In genomic region chr4:30454504-30454903, GRCh38 we compare ENCODE assay signal across 39 cellular contexts.
"Had no signal": no experiment of that assay in that cellular context is flagged by ENCODE, and none has a peak within 500 bp of the region (broad histone marks: within the 10 kb centered on the region; RNA-seq: fewer than 3 reads in every experiment).

No MANE protein-coding gene starts in this region.

- H3K27me3 ChIP-seq: adrenal gland, body of pancreas, brain microvascular endothelial cell, breast epithelium, cardiac muscle cell had no signal

- H3K27ac Mint-ChIP-seq: activated B cell treated with CpG ODN at 0.5 μM for 24 hours; activated CD4-positive, alpha-beta memory T cell treated with anti-CD3 and anti-CD28 coated beads for 36 hours; activated CD4-positive, alpha-beta T cell treated with anti-CD3 and anti-CD28 coated beads, Interleukin-2, amount 10 ng/mL, durations not matched to agents 24 days and 14 days; activated CD8-positive, alpha-beta T cell treated with anti-CD3 and anti-CD28 coated beads for 36 hours; activated naive CD4-positive, alpha-beta T cell treated with anti-CD3 and anti-CD28 coated beads for 36 hours; activated naive CD4-positive, alpha-beta T cell treated with anti-CD3 and anti-CD28 coated beads, Interleukin-2, amount 50 U/mL, for 72 hours; activated naive CD8-positive, alpha-beta T cell treated with anti-CD3 and anti-CD28 coated beads for 36 hours; activated T-cell treated with anti-CD3 and anti-CD28 coated beads, Interleukin-2, amount 50 U/mL, for 72 hours; activated T-helper 1 cell treated with anti-CD3 and anti-CD28 coated beads, Interleukin-12 subunit alpha, Interleukin-12 subunit beta, Interleukin-2, Interleukin-4 antibody, amounts not matched to agents 30 ng/mL and 10 ng/mL and 1 ng/mL, durations not matched to agents 14 hours and 24 hours and 36 hours; activated T-helper 17 cell treated with anti-CD3 and anti-CD28 coated beads, Interleukin-2, amount 50 U/mL, for 72 hours; T-helper 1 cell treated with Interleukin-12 subunit alpha and Interleukin-12 subunit beta and Interleukin-4 antibody, amounts not matched to agents 30 μg/mL and 1 μg/mL, for 36 hours; T-helper 2 cell treated with Interferon-gamma antibody and Interleukin-4, amounts not matched to agents 5 μg/mL and 100 μg/mL, for 36 hours had no signal

- H3K36me3 ChIP-seq: adrenal gland, brain microvascular endothelial cell, breast epithelium, cardiac muscle cell had no signal

- H3K4me3 Mint-ChIP-seq: activated B cell treated with CpG ODN at 0.5 μM for 24 hours; activated CD4-positive, alpha-beta memory T cell treated with anti-CD3 and anti-CD28 coated beads for 36 hours; activated CD4-positive, alpha-beta T cell treated with anti-CD3 and anti-CD28 coated beads, Interleukin-2, amount 10 ng/mL, durations not matched to agents 24 days and 14 days; activated CD8-positive, alpha-beta T cell treated with anti-CD3 and anti-CD28 coated beads for 36 hours; activated naive CD4-positive, alpha-beta T cell treated with anti-CD3 and anti-CD28 coated beads for 36 hours; activated naive CD8-positive, alpha-beta T cell treated with anti-CD3 and anti-CD28 coated beads for 36 hours; activated T-cell treated with anti-CD3 and anti-CD28 coated beads, Interleukin-2, amount 50 U/mL, for 4 hours; activated T-cell treated with anti-CD3 and anti-CD28 coated beads, Interleukin-2, amount 50 U/mL, for 72 hours; activated T-helper 1 cell treated with anti-CD3 and anti-CD28 coated beads, Interleukin-12 subunit alpha, Interleukin-12 subunit beta, Interleukin-2, Interleukin-4 antibody, amounts not matched to agents 30 ng/mL and 10 ng/mL and 1 ng/mL, durations not matched to agents 14 hours and 24 hours and 36 hours; activated T-helper 17 cell treated with anti-CD3 and anti-CD28 coated beads, Interleukin-2, amount 50 U/mL, for 72 hours; central memory CD8-positive, alpha-beta T cell; T-helper 1 cell treated with Interleukin-12 subunit alpha and Interleukin-12 subunit beta and Interleukin-4 antibody, amounts not matched to agents 30 μg/mL and 1 μg/mL, for 36 hours; T-helper 2 cell treated with Interferon-gamma antibody and Interleukin-4, amounts not matched to agents 5 μg/mL and 100 μg/mL, for 36 hours had no signal

- H3K4me3 ChIP-seq: adrenal gland, body of pancreas, breast epithelium, cardiac muscle cell had no signal

- H3K36me3 Mint-ChIP-seq: activated CD4-positive, alpha-beta memory T cell treated with anti-CD3 and anti-CD28 coated beads for 36 hours; activated naive CD8-positive, alpha-beta T cell treated with anti-CD3 and anti-CD28 coated beads for 36 hours had no signal

- DNase-seq: activated B cell treated with CpG ODN at 0.5 μM for 24 hours; activated CD4-positive, alpha-beta memory T cell treated with anti-CD3 and anti-CD28 coated beads for 36 hours; activated CD4-positive, alpha-beta T cell treated with anti-CD3 and anti-CD28 coated beads for 4 hours; activated CD4-positive, alpha-beta T cell treated with anti-CD3 and anti-CD28 coated beads, Interleukin-2, amount 10 ng/mL, durations not matched to agents 24 days and 14 days; activated CD4-positive, alpha-beta T cell treated with anti-CD3 and anti-CD28 coated beads, Interleukin-2, amount 50 U/mL, for 1 hour; activated CD4-positive, alpha-beta T cell treated with anti-CD3 and anti-CD28 coated beads, Interleukin-2, amount 50 U/mL, for 4 hours; activated CD4-positive, CD25-positive, alpha-beta regulatory T cell treated with anti-CD3 and anti-CD28 coated beads, Interleukin-2, amount 50 U/mL, for 72 hours; activated CD8-positive, alpha-beta memory T cell treated with anti-CD3 and anti-CD28 coated beads, Interleukin-2, amount 50 U/mL, for 4 hours; activated CD8-positive, alpha-beta T cell treated with anti-CD3 and anti-CD28 coated beads for 36 hours; activated effector memory CD4-positive, alpha-beta T cell treated with anti-CD3 and anti-CD28 coated beads, Interleukin-2, amount 50 U/mL, for 16 hours; activated gamma-delta T cell treated with Interleukin-2 at 50 U/mL for 16 hours; activated naive CD4-positive, alpha-beta T cell; activated naive CD4-positive, alpha-beta T cell treated with anti-CD3 and anti-CD28 coated beads for 36 hours; activated naive CD4-positive, alpha-beta T cell treated with anti-CD3 and anti-CD28 coated beads, Interleukin-2, amount 50 U/mL, for 16 hours; activated naive CD8-positive, alpha-beta T cell treated with anti-CD3 and anti-CD28 coated beads for 36 hours; activated T-cell treated with anti-CD3 and anti-CD28 coated beads for 4 hours; activated T-cell treated with anti-CD3 and anti-CD28 coated beads, Interleukin-2, amount 50 U/mL, for 1 hour; activated T-cell treated with anti-CD3 and anti-CD28 coated beads, Interleukin-2, amount 50 U/mL, for 4 hours; activated T-cell treated with anti-CD3 and anti-CD28 coated beads, Interleukin-2, amount 50 U/mL, for 72 hours; adrenal gland; amniotic stem cell; aorta; body of pancreas; brain microvascular endothelial cell; caudate nucleus; cerebellar nuclear complex; T-helper 1 cell; T-helper 2 cell; T-helper 9 cell had no signal

- ATAC-seq: activated CD8-positive, alpha-beta T cell treated with anti-CD3 and anti-CD28 coated beads for 36 hours; activated naive CD4-positive, alpha-beta T cell treated with anti-CD3 and anti-CD28 coated beads, Interleukin-2, amount 50 U/mL, for 72 hours; activated T-cell treated with anti-CD3 and anti-CD28 coated beads, Interleukin-2, amount 50 U/mL, for 4 hours; activated T-cell treated with anti-CD3 and anti-CD28 coated beads, Interleukin-2, amount 50 U/mL, for 72 hours; activated T-helper 17 cell treated with anti-CD3 and anti-CD28 coated beads, Interleukin-2, amount 50 U/mL, for 72 hours; body of pancreas had no signal

- H3K27me3 Mint-ChIP-seq: activated B cell treated with CpG ODN at 0.5 μM for 24 hours; activated CD4-positive, alpha-beta memory T cell treated with anti-CD3 and anti-CD28 coated beads for 36 hours; activated CD4-positive, alpha-beta T cell treated with anti-CD3 and anti-CD28 coated beads, Interleukin-2, amount 10 ng/mL, durations not matched to agents 24 days and 14 days; activated CD8-positive, alpha-beta T cell treated with anti-CD3 and anti-CD28 coated beads for 36 hours; activated naive CD8-positive, alpha-beta T cell treated with anti-CD3 and anti-CD28 coated beads for 36 hours; activated T-helper 17 cell treated with anti-CD3 and anti-CD28 coated beads, Interleukin-2, amount 50 U/mL, for 72 hours; central memory CD8-positive, alpha-beta T cell had no signal

- H3K4me1 Mint-ChIP-seq: activated B cell treated with CpG ODN at 0.5 μM for 24 hours; activated CD4-positive, alpha-beta T cell treated with anti-CD3 and anti-CD28 coated beads, Interleukin-2, amount 10 ng/mL, durations not matched to agents 24 days and 14 days; activated naive CD8-positive, alpha-beta T cell treated with anti-CD3 and anti-CD28 coated beads for 36 hours; activated T-helper 17 cell treated with anti-CD3 and anti-CD28 coated beads, Interleukin-2, amount 50 U/mL, for 72 hours; central memory CD8-positive, alpha-beta T cell had no signal

- FAIRE-seq: astrocyte, TTC549 had no signal
